Comparison of ENCODE assay signal across 8 cellular contexts in the genomic region with DNA sequence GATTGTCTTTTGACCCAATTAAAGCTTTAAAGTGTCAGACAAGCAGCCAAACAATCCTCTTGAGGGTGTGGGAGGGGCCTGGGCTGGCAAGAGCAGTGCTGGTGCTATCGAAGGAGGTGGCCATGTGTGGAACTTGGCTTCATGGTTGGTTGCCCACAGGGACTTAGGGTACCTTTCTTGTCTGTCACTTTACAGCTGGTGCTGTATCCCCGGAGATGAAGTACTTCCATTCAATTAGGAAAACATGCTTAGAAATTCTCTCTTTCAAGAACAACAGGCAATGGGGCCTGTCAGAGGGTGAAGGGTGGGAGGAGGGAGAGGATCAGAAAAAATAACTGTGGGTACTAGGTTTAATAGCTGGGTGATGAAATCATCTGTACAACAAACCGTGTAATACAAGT.
DNase-seq lines count a peak whose midpoint lies in the region; ATAC-seq lines count a peak whose summit lies in the region.

No MANE protein-coding gene starts in this region.

- H3K4me3 Mint-ChIP-seq in activated CD8-positive, alpha-beta T cell treated with anti-CD3 and anti-CD28 coated beads, Interleukin-2, amount 10 ng/mL, durations not matched to agents 7 days and 5 days = no peak overlapping the region
- no peak overlapping the region for H3K4me3 Mint-ChIP-seq in activated CD4-positive, alpha-beta T cell treated with anti-CD3 and anti-CD28 coated beads, Interleukin-2, amount 10 ng/mL, durations not matched to agents 24 days and 14 days

- H3K4me2 ChIP-seq in mesenchymal stem cell (ENCODE audit: low read length, poor library complexity, severe bottlenecking) = no peak overlapping the region

- peak; percentile 60 for ATAC-seq in GM19452 (IDR thresholded peaks at IDR 0.05; ENCODE audit: unreplicated experiment)
- ATAC-seq in HG03442 (IDR thresholded peaks at IDR 0.05; ENCODE audit: unreplicated experiment) = peak; percentile 49
- no peak for ATAC-seq in activated CD8-positive, alpha-beta T cell treated with anti-CD3 and anti-CD28 coated beads, Interleukin-2, amount 10 ng/mL, durations not matched to agents 7 days and 5 days

- peak overlapping the region; percentile 37 for H3K27ac Mint-ChIP-seq in activated CD8-positive, alpha-beta T cell treated with anti-CD3 and anti-CD28 coated beads, Interleukin-2, amount 10 ng/mL, durations not matched to agents 7 days and 5 days
- no peak overlapping the region for H3K27ac Mint-ChIP-seq in activated CD4-positive, alpha-beta T cell treated with anti-CD3 and anti-CD28 coated beads, Interleukin-2, amount 10 ng/mL, durations not matched to agents 24 days and 14 days

- H3K36me3 ChIP-seq in mesenchymal stem cell (ENCODE audit: control insufficient read depth in 1 of 2, insufficient read depth in 2 of 2, low read depth in 1 of 2, low read length in 2 of 2) = no peaks in the 10 kb centered on the region

- H3K4me3 ChIP-seq in mesenchymal stem cell (ENCODE audit: insufficient read depth in 1 of 2, low read depth in 1 of 2, low read length in 2 of 2) = no peak overlapping the region

- H2AK5ac ChIP-seq in mesenchymal stem cell (ENCODE audit: low read length, severe bottlenecking) = peak overlapping the region; percentile 84

- peak overlapping the region; percentile 49 for H3K9ac ChIP-seq in mesenchymal stem cell (ENCODE audit: low read length)

- H3K23ac ChIP-seq in mesenchymal stem cell (ENCODE audit: low read length in 2 of 2) = no peak overlapping the region

- H3K27me3 Mint-ChIP-seq in activated CD8-positive, alpha-beta T cell treated with anti-CD3 and anti-CD28 coated beads, Interleukin-2, amount 10 ng/mL, durations not matched to agents 7 days and 5 days (ENCODE audit: low read depth) = no peaks in the 10 kb centered on the region
- H3K27me3 Mint-ChIP-seq in activated CD4-positive, alpha-beta T cell treated with anti-CD3 and anti-CD28 coated beads, Interleukin-2, amount 10 ng/mL, durations not matched to agents 24 days and 14 days = peaks cover 2% of the 10 kb centered on the region

- peak overlapping the region; percentile 34 for H4K91ac ChIP-seq in mesenchymal stem cell (ENCODE audit: low read length)

- peaks cover 7% of the 10 kb centered on the region for H3K4me1 ChIP-seq in mesenchymal stem cell (ENCODE audit: control insufficient read depth, insufficient read depth, low read depth, low read length)

- peak overlapping the region; percentile 49 to 88 for H2BK12ac ChIP-seq in mesenchymal stem cell (ENCODE audit: low read length in 2 of 2)

- CTCF ChIA-PET in activated CD8-positive, alpha-beta T cell treated with anti-CD3 and anti-CD28 coated beads, Interleukin-2, amount 10 ng/mL, durations not matched to agents 7 days and 5 days (lab: Charles Lee) = no interaction called here

- no peak overlapping the region for H2AFZ ChIP-seq in mesenchymal stem cell (ENCODE audit: low read depth, low read length)

- POLR2A ChIA-PET in activated CD8-positive, alpha-beta T cell treated with anti-CD3 and anti-CD28 coated beads, Interleukin-2, amount 10 ng/mL, durations not matched to agents 7 days and 5 days (lab: Charles Lee) = interaction anchor here (0.7 kb wide), 1 partner anchor 10 kb away, joined by 3 read pairs; no protein-coding TSS in a partner anchor

- peaks cover 2% of the 10 kb centered on the region for H3K79me1 ChIP-seq in mesenchymal stem cell (replicated peaks; ENCODE audit: low read length, poor library complexity, severe bottlenecking)

- H3K27ac ChIP-seq in mesenchymal stem cell (ENCODE audit: low read length, poor library complexity, severe bottlenecking) = peak overlapping the region; percentile 90

- H2BK15ac ChIP-seq in mesenchymal stem cell (ENCODE audit: low read depth, poor library complexity, severe bottlenecking) = no peak overlapping the region

- in situ Hi-C loops in Caki2 (cut with HindIII; ENCODE audit: low pct_unique_long_range_greater_than_20kb, low sequenced_read_pairs) = no loop called here

- no peak overlapping the region for H4K8ac ChIP-seq in mesenchymal stem cell (ENCODE audit: low read length)

- peaks cover 24% of the 10 kb centered on the region for H3K4me1 Mint-ChIP-seq in activated CD8-positive, alpha-beta T cell treated with anti-CD3 and anti-CD28 coated beads, Interleukin-2, amount 10 ng/mL, durations not matched to agents 7 days and 5 days (ENCODE audit: low read depth)
- H3K4me1 Mint-ChIP-seq in activated CD4-positive, alpha-beta T cell treated with anti-CD3 and anti-CD28 coated beads, Interleukin-2, amount 10 ng/mL, durations not matched to agents 24 days and 14 days = peaks cover 19% of the 10 kb centered on the region

- no peaks in the 10 kb centered on the region for H3K9me3 ChIP-seq in mesenchymal stem cell (ENCODE audit: control insufficient read depth, low read length)

- H3K18ac ChIP-seq in mesenchymal stem cell (ENCODE audit: low read depth in 1 of 2, low read length in 2 of 2) = peak overlapping the region; percentile 37 to 84

- H2BK120ac ChIP-seq in mesenchymal stem cell (ENCODE audit: low read depth, low read length) = peak overlapping the region; percentile 54

- DNase-seq in Caki2 (ENCODE audit: low read depth) (peak; percentile 40), mesenchymal stem cell (no peak), OCI-M2 (lab: John Stamatoyannopoulos, UW; ENCODE audit: unreplicated experiment) (no peak), LoVo (ENCODE audit: low spot score) (no peak)
- no peak for DNase-seq in activated CD8-positive, alpha-beta T cell treated with anti-CD3 and anti-CD28 coated beads, Interleukin-2, amount 10 ng/mL, durations not matched to agents 7 days and 5 days
- no peak for DNase-seq in activated CD4-positive, alpha-beta T cell treated with anti-CD3 and anti-CD28 coated beads, Interleukin-2, amount 10 ng/mL, durations not matched to agents 24 days and 14 days

- 53% methylated on average over 1 of the region's 3 CpGs for WGBS in mesenchymal stem cell

- H3K27me3 ChIP-seq in mesenchymal stem cell (ENCODE audit: control insufficient read depth in 1 of 2, insufficient read depth in 1 of 2, low read length in 2 of 2) = no peaks in the 10 kb centered on the region

- intact Hi-C loops in activated CD4-positive, alpha-beta T cell treated with anti-CD3 and anti-CD28 coated beads, Interleukin-2, amount 10 ng/mL, durations not matched to agents 24 days and 14 days (cut with micrococcal nuclease) = loop anchor here (1.0 to 2.0 kb wide), 4 partner anchors 8 to 87 kb away; a partner anchor contains a TSS

- H3K36me3 Mint-ChIP-seq in activated CD8-positive, alpha-beta T cell treated with anti-CD3 and anti-CD28 coated beads, Interleukin-2, amount 10 ng/mL, durations not matched to agents 7 days and 5 days (ENCODE audit: low read depth) = no peaks in the 10 kb centered on the region
- peaks cover 3% of the 10 kb centered on the region for H3K36me3 Mint-ChIP-seq in activated CD4-positive, alpha-beta T cell treated with anti-CD3 and anti-CD28 coated beads, Interleukin-2, amount 10 ng/mL, durations not matched to agents 24 days and 14 days (ENCODE audit: low read depth)

- H3K9me3 Mint-ChIP-seq in activated CD8-positive, alpha-beta T cell treated with anti-CD3 and anti-CD28 coated beads, Interleukin-2, amount 10 ng/mL, durations not matched to agents 7 days and 5 days (ENCODE audit: insufficient read depth) = no peaks in the 10 kb centered on the region
- H3K9me3 Mint-ChIP-seq in activated CD4-positive, alpha-beta T cell treated with anti-CD3 and anti-CD28 coated beads, Interleukin-2, amount 10 ng/mL, durations not matched to agents 24 days and 14 days = no peaks in the 10 kb centered on the region

- H2BK5ac ChIP-seq in mesenchymal stem cell (ENCODE audit: low read depth, low read length, poor library complexity, severe bottlenecking) = peak overlapping the region; percentile 39

- H3K4ac ChIP-seq in mesenchymal stem cell (ENCODE audit: low read depth in 1 of 2, low read length in 2 of 2) = peak overlapping the region in 1 of 2 experiments; percentile 69

- peak overlapping the region in 1 of 2 experiments; percentile 91 for H3K14ac ChIP-seq in mesenchymal stem cell (ENCODE audit: low read length in 2 of 2)
